ENCODE assay signal across 9 cellular contexts in the genomic region with DNA sequence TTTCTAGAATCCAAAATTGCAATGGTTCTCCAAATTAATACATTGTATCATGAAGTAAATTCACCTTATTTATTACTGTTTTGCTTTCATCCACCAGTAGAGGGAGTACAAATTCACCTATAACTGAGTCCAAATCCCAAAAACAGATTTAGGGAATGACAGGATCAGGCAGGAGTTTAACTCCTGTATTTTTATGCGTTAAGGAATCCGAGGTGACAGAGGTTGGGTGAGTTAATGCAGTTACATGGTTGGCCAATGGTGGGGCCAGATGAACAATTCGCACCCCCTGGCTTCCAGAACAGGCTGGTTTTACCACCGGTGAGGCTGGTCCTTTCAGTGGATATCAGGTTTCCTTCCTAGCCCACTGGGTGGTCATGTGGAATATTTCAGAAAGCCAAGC.
DNase-seq lines count a peak whose midpoint lies in the region; ATAC-seq, FAIRE-seq and TF ChIP-seq lines count a peak whose summit lies in the region.
"Had no signal": no experiment of that assay in that cellular context is flagged by ENCODE, and none has a peak within 500 bp of the region (broad histone marks: within the 10 kb centered on the region; RNA-seq: fewer than 3 reads in every experiment).

No MANE protein-coding gene starts in this region.

- dilution Hi-C loops in keratinocyte (cut with MboI; ENCODE audit: extremely low pct_ligation_motif_present, low sequenced_read_pairs), result no loop called here

- no peaks in the 10 kb centered on the region for H3K4me1 Mint-ChIP-seq in immature natural killer cell

- peak; percentile 26; the same call in 1 of the 2 replicates for TF ChIP-seq CTCF in WERI-Rb-1 (IDR thresholded peaks at IDR 0.05; ENCODE audit: low read depth, low read length)
- peak in 2 of 3 experiments; percentile 42 to 48 for TF ChIP-seq CTCF in keratinocyte (optimal IDR thresholded peaks at IDR 0.05 in 1 of 3, IDR thresholded peaks at IDR 0.05 in 1 of 3, conservative IDR thresholded peaks at IDR 0.05 in 1 of 3; ENCODE audit: extremely low read depth in 1 of 3, insufficient read depth in 2 of 3, low read length in 3 of 3)

- H3K27me3 Mint-ChIP-seq in immature natural killer cell (ENCODE audit: low read depth in 3 of 3), result peaks cover 1 to 3% (median 2%) of the 10 kb centered on the region in 3 donors

- H3K36me3 Mint-ChIP-seq in immature natural killer cell, result no peaks in the 10 kb centered on the region

- H3K36me3 ChIP-seq in HAP-1 (replicated peaks), result no peaks in the 10 kb centered on the region
- no peaks in the 10 kb centered on the region for H3K36me3 ChIP-seq in WERI-Rb-1
- no peaks in the 10 kb centered on the region for H3K36me3 ChIP-seq in keratinocyte (ENCODE audit: control insufficient read depth in 2 of 2, extremely low read depth in 1 of 2, insufficient read depth in 2 of 2, low read length in 2 of 2)

- H3K4me3 Mint-ChIP-seq in immature natural killer cell, result no peak overlapping the region
- H3K4me3 Mint-ChIP-seq: activated T-cell treated with anti-CD3 and anti-CD28 coated beads, Interleukin-2, amount 50 U/mL, for 72 hours had no signal

- H3K4me1 ChIP-seq in HAP-1 (no peaks in the 10 kb centered on the region), keratinocyte (ENCODE audit: control insufficient read depth, extremely low read depth, insufficient read depth, low read length) (no peaks in the 10 kb centered on the region)

- no peaks in the 10 kb centered on the region for H3K79me2 ChIP-seq in keratinocyte (ENCODE audit: control insufficient read depth, insufficient read depth, low read length)

- no peaks in the 10 kb centered on the region for H4K20me1 ChIP-seq in keratinocyte (ENCODE audit: control insufficient read depth, extremely low read depth, insufficient read depth, low read length)

- H3K27ac ChIP-seq in WERI-Rb-1, result no peak overlapping the region
- H3K27ac ChIP-seq in keratinocyte (ENCODE audit: control insufficient read depth, insufficient read depth, low read length), result no peak overlapping the region

- H3K9ac ChIP-seq in keratinocyte (ENCODE audit: control insufficient read depth, extremely low read depth, insufficient read depth, low read length), result no peak overlapping the region

- no peak for FAIRE-seq in keratinocyte (lab: Jason Lieb, UNC)

- H3K4me3 ChIP-seq in HAP-1, result no peak overlapping the region
- no peak overlapping the region for H3K4me3 ChIP-seq in WERI-Rb-1 (ENCODE audit: low read depth, low read length)
- H3K4me3 ChIP-seq in keratinocyte (ENCODE audit: control insufficient read depth in 2 of 3, extremely low read depth in 1 of 3, insufficient read depth in 2 of 3, low read depth in 1 of 3, low read length in 3 of 3), result no peak overlapping the region

- no peak overlapping the region for H2AFZ ChIP-seq in keratinocyte (ENCODE audit: control insufficient read depth, low read length)

- peak; percentile 30 for DNase-seq in ACHN
- peak; percentile 11 to 50 for DNase-seq in HAP-1 (ENCODE audit: low spot score in 2 of 2)
- no peak for DNase-seq in WERI-Rb-1
- DNase-seq in keratinocyte (ENCODE audit: low read depth, low spot score), result no peak
- DNase-seq in immature natural killer cell, result no peak
- DNase-seq in NOMO-1 treated with DMSO at 0.1 percent for 48 hours (lab: John Stamatoyannopoulos, UW; ENCODE audit: unreplicated experiment), result no peak
- DNase-seq in effector CD8-positive, alpha-beta T cell (lab: John Stamatoyannopoulos, UW), result no peak
- DNase-seq: activated T-cell treated with anti-CD3 and anti-CD28 coated beads, Interleukin-2, amount 50 U/mL, for 72 hours had no signal

- no peak overlapping the region for H3K4me2 ChIP-seq in keratinocyte (ENCODE audit: control insufficient read depth, extremely low read depth, insufficient read depth, low read depth, low read length)

- H3K9me3 ChIP-seq in HAP-1, result no peaks in the 10 kb centered on the region
- no peaks in the 10 kb centered on the region for H3K9me3 ChIP-seq in WERI-Rb-1 (ENCODE audit: severe bottlenecking)
- H3K9me3 ChIP-seq in keratinocyte (ENCODE audit: control insufficient read depth, low read depth, low read length), result no peaks in the 10 kb centered on the region

- H3K9me3 Mint-ChIP-seq in immature natural killer cell, result peaks cover 0 to 8% (median 0%) of the 10 kb centered on the region in 6 donors
- H3K9me3 Mint-ChIP-seq: activated T-cell treated with anti-CD3 and anti-CD28 coated beads, Interleukin-2, amount 50 U/mL, for 72 hours had no signal

- H3K27ac Mint-ChIP-seq in immature natural killer cell, result no peak overlapping the region
- H3K27ac Mint-ChIP-seq: activated T-cell treated with anti-CD3 and anti-CD28 coated beads, Interleukin-2, amount 50 U/mL, for 72 hours had no signal

- no peaks in the 10 kb centered on the region for H3K9me1 ChIP-seq in keratinocyte (ENCODE audit: control insufficient read depth, extremely low read depth, insufficient read depth, low read length)

- ATAC-seq in GM21576 (IDR thresholded peaks at IDR 0.05; ENCODE audit: unreplicated experiment), result no peak
- ATAC-seq: activated T-cell treated with anti-CD3 and anti-CD28 coated beads, Interleukin-2, amount 50 U/mL, for 72 hours had no signal

- no peaks in the 10 kb centered on the region for H3K27me3 ChIP-seq in HAP-1 (ENCODE audit: low read depth)
- H3K27me3 ChIP-seq in WERI-Rb-1 (ENCODE audit: insufficient read depth, low read depth, severe bottlenecking), result peaks cover 67% of the 10 kb centered on the region
- no peaks in the 10 kb centered on the region for H3K27me3 ChIP-seq in keratinocyte (ENCODE audit: control insufficient read depth, extremely low read depth, insufficient read depth, low read length)

- in situ Hi-C loops in ACHN (cut with HindIII; ENCODE audit: low pct_ligation_motif_present, low pct_unique_long_range_greater_than_20kb, low sequenced_read_pairs) (no loop called here), HAP-1 (cut with MboI; ENCODE audit: low sequenced_read_pairs) (no loop called here)

Comparison
In these comparisons a context has a peak if more than half of its experiments do, and no peak if none do; other contexts are left out.
1. DNase-seq: peak in ACHN (single experiment) and HAP-1 (2 of 2); none in WERI-Rb-1 (single experiment), keratinocyte (single experiment), immature natural killer cell (0 of 3), NOMO-1 treated with DMSO at 0.1 percent for 48 hours (single experiment) and effector CD8-positive, alpha-beta T cell (single experiment).